ENCODE assay signal across 1 cellular context in genomic region chr9:113219972-113220371, GRCh38.
TF ChIP-seq lines count a peak whose summit lies in the region.

No MANE protein-coding gene starts in this region.

TF ChIP-seq in GM12878, 131 proteins besides CTCF, POLR2A, EP300 and RAD21 (continued from another document and continues in another):
- peak; percentile 65 for TF ChIP-seq E4F1 (IDR thresholded peaks at IDR 0.05; ENCODE audit: borderline replicate concordance, partially characterized antibody)
- no peak for TF ChIP-seq KAT2A (conservative IDR thresholded peaks at IDR 0.05; ENCODE audit: control insufficient read depth, low read depth, low read length)
- TF ChIP-seq SRF (IDR thresholded peaks at IDR 0.05; ENCODE audit: low read depth in 2 of 2, low read length in 2 of 2) = no peak
- 0 out of 2 replicates have a peak, but pooled peaks have one; percentile 41 for TF ChIP-seq PAX5 (IDR thresholded peaks at IDR 0.05; ENCODE audit: borderline replicate concordance, low read depth, low read length)
- 0 out of 4 replicates have a peak, but pooled peaks of 1 of the 2 experiments have one; percentile 20 for TF ChIP-seq CEBPB (IDR thresholded peaks at IDR 0.05; ENCODE audit: borderline replicate concordance in 1 of 2, low read depth in 2 of 2, low read length in 2 of 2)
- no peak for TF ChIP-seq GABPA (IDR thresholded peaks at IDR 0.05; ENCODE audit: low read depth)
- TF ChIP-seq RCOR1 (conservative IDR thresholded peaks at IDR 0.05; ENCODE audit: low read depth, low read length) = no peak
- TF ChIP-seq EGR1 (IDR thresholded peaks at IDR 0.05; ENCODE audit: borderline replicate concordance in 1 of 2, low read depth in 2 of 2, low read length in 2 of 2) = no peak
- no peak for TF ChIP-seq ZSCAN29 (IDR thresholded peaks at IDR 0.05)
- TF ChIP-seq TBL1XR1 (IDR thresholded peaks at IDR 0.05; ENCODE audit: low read depth, low read length) = peak; percentile 69; the same call in 1 of the 2 replicates
- no peak for TF ChIP-seq BCL3 (IDR thresholded peaks at IDR 0.05; ENCODE audit: borderline replicate concordance, insufficient read depth, low read depth, low read length, poor library complexity, severe bottlenecking)
- no peak for TF ChIP-seq PBX3 (IDR thresholded peaks at IDR 0.05; ENCODE audit: insufficient replicate concordance, low read depth, low read length)
- TF ChIP-seq NR2F1 (conservative IDR thresholded peaks at IDR 0.05) = peak; percentile 46; the same call in 1 of the 2 replicates
- TF ChIP-seq ATF2 (IDR thresholded peaks at IDR 0.05; ENCODE audit: low read length) = peak; percentile 71
- TF ChIP-seq SMAD5 (IDR thresholded peaks at IDR 0.05; ENCODE audit: low read depth) = no peak
- TF ChIP-seq POU2F2 (IDR thresholded peaks at IDR 0.05; ENCODE audit: borderline replicate concordance, low read depth, low read length) = peak; percentile 60; the same call in 1 of the 3 replicates
- TF ChIP-seq HDAC6 (IDR thresholded peaks at IDR 0.05; ENCODE audit: unreplicated experiment) = no peak
- TF ChIP-seq BRCA1 (IDR thresholded peaks at IDR 0.05; ENCODE audit: low read depth, low read length) = no peak
- TF ChIP-seq FOS (IDR thresholded peaks at IDR 0.05; ENCODE audit: borderline replicate concordance, extremely low read depth, insufficient read length) = no peak
- TF ChIP-seq JUNB (IDR thresholded peaks at IDR 0.05) = peak; percentile 72
- no peak for TF ChIP-seq ATF3 (IDR thresholded peaks at IDR 0.05; ENCODE audit: borderline replicate concordance, extremely low read depth, low read depth, low read length)
- no peak for TF ChIP-seq JUND (IDR thresholded peaks at IDR 0.05; ENCODE audit: low read depth, low read length)
- TF ChIP-seq RBBP5 (conservative IDR thresholded peaks at IDR 0.05) = no peak
- TF ChIP-seq REST (IDR thresholded peaks at IDR 0.05; ENCODE audit: low read depth, low read length) = no peak
- TF ChIP-seq NRF1 (conservative IDR thresholded peaks at IDR 0.05; ENCODE audit: low read depth, low read length) = no peak
- no peak for TF ChIP-seq MYC (IDR thresholded peaks at IDR 0.05; ENCODE audit: insufficient read depth, insufficient read length, insufficient replicate concordance, low read length, severe bottlenecking)
- TF ChIP-seq MLLT1 (IDR thresholded peaks at IDR 0.05) = peak; percentile 66; the same call in 1 of the 2 replicates
- peak; percentile 28; the same call in 1 of the 2 replicates for TF ChIP-seq TCF7 (IDR thresholded peaks at IDR 0.05; ENCODE audit: borderline replicate concordance)
- TF ChIP-seq ZNF207 (IDR thresholded peaks at IDR 0.05; ENCODE audit: borderline replicate concordance) = no peak
- no peak for TF ChIP-seq POLR2AphosphoS5 (IDR thresholded peaks at IDR 0.05; ENCODE audit: low read length)
- TF ChIP-seq KDM1A (IDR thresholded peaks at IDR 0.05; ENCODE audit: borderline replicate concordance) = no peak
- 0 out of 2 replicates have a peak, but pooled peaks have one; percentile 57 for TF ChIP-seq MEF2A (IDR thresholded peaks at IDR 0.05; ENCODE audit: insufficient read depth, low read depth, low read length)
- no peak for TF ChIP-seq SMAD1 (IDR thresholded peaks at IDR 0.05; ENCODE audit: low read depth, partially characterized antibody)
- TF ChIP-seq BHLHE40 (IDR thresholded peaks at IDR 0.05; ENCODE audit: borderline replicate concordance in 1 of 2, low read depth in 2 of 2, low read length in 1 of 2) = peak in 1 of 2 experiments; percentile 54; a peak in 1 of 4 replicates
- no peak for TF ChIP-seq NR2C2 (IDR thresholded peaks at IDR 0.05; ENCODE audit: borderline replicate concordance, control insufficient read depth, insufficient read length, low read depth)
- no peak for TF ChIP-seq RELA (IDR thresholded peaks at IDR 0.05; ENCODE audit: borderline replicate concordance, partially characterized antibody)
- TF ChIP-seq E2F8 (IDR thresholded peaks at IDR 0.05; ENCODE audit: low read depth, partially characterized antibody) = no peak
- no peak for TF ChIP-seq IRF5 (IDR thresholded peaks at IDR 0.05; ENCODE audit: borderline replicate concordance)
- TF ChIP-seq SKIL (IDR thresholded peaks at IDR 0.05; ENCODE audit: low read depth, poor library complexity, severe bottlenecking) = peak; percentile 64
- peak; percentile 11 for TF ChIP-seq MEF2B (IDR thresholded peaks at IDR 0.05; ENCODE audit: partially characterized antibody, poor library complexity, severe bottlenecking)
- no peak for TF ChIP-seq TCF3 (IDR thresholded peaks at IDR 0.05; ENCODE audit: borderline replicate concordance, insufficient read depth, low read depth, low read length)
- no peak for TF ChIP-seq GATAD2B (conservative IDR thresholded peaks at IDR 0.05; ENCODE audit: low read depth)
- no peak for TF ChIP-seq SIX5 (IDR thresholded peaks at IDR 0.05; ENCODE audit: low read depth, low read length, severe bottlenecking)
- TF ChIP-seq HDAC2 (IDR thresholded peaks at IDR 0.05) = no peak
